9 cellular contexts compared by ENCODE assay signal in the genomic region with DNA sequence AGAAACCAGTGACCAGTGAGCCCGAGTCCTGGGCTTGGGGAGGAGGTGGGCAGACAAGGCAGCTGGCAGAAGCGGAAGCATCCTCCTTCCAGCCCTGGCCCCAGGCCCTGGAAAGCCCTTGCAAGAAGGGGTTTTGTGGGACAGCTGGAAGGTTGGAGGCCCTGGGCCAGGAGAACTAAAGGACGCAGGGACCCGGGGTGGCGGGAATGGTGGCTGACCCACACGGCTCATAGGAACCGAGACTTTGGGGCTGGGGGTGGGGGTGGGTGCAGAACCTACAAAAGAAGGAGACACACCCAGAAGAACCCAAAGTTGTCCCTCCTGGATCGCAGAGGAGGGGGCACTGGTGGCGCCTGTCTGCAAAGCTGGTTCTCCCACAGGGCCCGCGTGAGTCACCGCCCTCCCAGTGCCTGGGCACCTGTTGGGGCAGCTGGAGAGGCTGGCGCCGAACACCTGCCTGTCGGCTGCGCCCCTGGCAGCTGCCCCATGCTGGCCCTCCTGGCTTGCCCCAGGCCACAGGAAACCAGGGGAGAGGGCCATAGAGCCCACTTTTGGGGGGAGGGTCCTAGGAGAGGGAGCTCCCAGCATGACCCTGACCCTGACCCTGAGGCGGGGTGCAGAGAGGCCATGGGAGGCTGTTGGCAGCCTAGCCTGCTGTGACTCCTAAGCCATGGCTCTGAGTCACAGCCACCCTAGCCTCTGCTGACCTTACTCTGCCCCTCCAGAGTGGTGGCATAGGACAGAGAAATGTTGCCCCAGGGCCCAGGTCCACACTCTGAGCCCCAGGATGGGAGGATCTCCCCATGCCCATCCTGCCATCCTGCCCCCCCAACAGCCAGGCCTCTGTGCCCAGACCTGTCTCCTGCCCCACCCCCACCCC. TPM values are rescaled to one million over a fixed set of nuclear protein-coding genes. Genes with fewer than 3 reads are reported as not detected.
DNase-seq lines count a peak whose midpoint lies in the region; ATAC-seq, FAIRE-seq and TF ChIP-seq lines count a peak whose summit lies in the region.
"Had no signal": no experiment of that assay in that cellular context is flagged by ENCODE, and none has a peak within 500 bp of the region (broad histone marks: within the 10 kb centered on the region; RNA-seq: fewer than 3 reads in every experiment).

No MANE protein-coding gene starts in this region.

- H3K27ac ChIP-seq in coronary artery (peak overlapping the region; percentile 92 to 97), pancreas (peak overlapping the region; percentile 64 to 90 (median 74))

- H3K4me3 ChIP-seq in coronary artery (peak overlapping the region; percentile 69), pancreas (peak overlapping the region; percentile 28 to 56 (median 46)), HAP-1 (no peak overlapping the region)

- no peaks in the 10 kb centered on the region for H3K27me3 ChIP-seq in pancreas
- H3K27me3 ChIP-seq in HAP-1 (ENCODE audit: low read depth) = no peaks in the 10 kb centered on the region

- H3K36me3 ChIP-seq in pancreas (peaks cover 0 to 34% (median 16%) of the 10 kb centered on the region in 3 donors), HAP-1 (replicated peaks) (peaks cover 29% of the 10 kb centered on the region)

- H3K9me3 ChIP-seq in pancreas (no peaks in the 10 kb centered on the region), HAP-1 (no peaks in the 10 kb centered on the region)

- intact Hi-C loops in pancreas (cut with DNase I) = no loop called here

- 36 to 43% methylated on average over 16 to 17 of the region's 17 CpGs for WGBS in pancreas, 2 donors

- H3K4me1 ChIP-seq in pancreas (peaks cover 0 to 13% (median 0%) of the 10 kb centered on the region in 3 donors), HAP-1 (peaks cover 10% of the 10 kb centered on the region)

- ATAC-seq in pancreas = peak; percentile 71 to 74 (median 72)
- ATAC-seq in HG02571 (IDR thresholded peaks at IDR 0.05; ENCODE audit: unreplicated experiment) = no peak
- ATAC-seq in HG03135 (IDR thresholded peaks at IDR 0.05; ENCODE audit: unreplicated experiment) = no peak

- in situ Hi-C loops in HAP-1 (cut with MboI; ENCODE audit: low sequenced_read_pairs) = no loop called here

- no peak for FAIRE-seq in pancreas (lab: Jason Lieb, UNC)

- TF ChIP-seq CTCF in coronary artery (IDR thresholded peaks at IDR 0.05) (no peak), pancreas (IDR thresholded peaks at IDR 0.05) (no peak)

- peak; percentile 51 for DNase-seq in DMS 273 treated with DMSO at 0.1 percent for 48 hours (lab: John Stamatoyannopoulos, UW)
- peak; percentile 27 for DNase-seq in NCI-H2171 (lab: John Stamatoyannopoulos, UW)
- no peak for DNase-seq in coronary artery (ENCODE audit: low spot score)
- DNase-seq in pancreas = peak; percentile 79 to 95 (median 88)
- DNase-seq in NOMO-1 treated with DMSO at 0.1 percent for 48 hours (lab: John Stamatoyannopoulos, UW; ENCODE audit: unreplicated experiment) = no peak
- no peak for DNase-seq in HAP-1 (ENCODE audit: low spot score in 2 of 2)

RNA-seq across cellular contexts. Expression of a gene that starts 0.8 kb away (rescaled TPM):
- total RNA-seq in pancreas = 10 to 100 TPM; 27.0 to 74.7 (median 37.7) TPM
- polyA plus RNA-seq in pancreas = 100 to 1,000 TPM; 147 to 293 TPM

RNA-seq across cellular contexts. Expression of a gene that starts 11.1 kb away (rescaled TPM):
- 10 to 100 TPM; 14.3 to 23.0 (median 18.6) TPM for total RNA-seq in pancreas
- 10 to 100 TPM; 14.2 to 39.8 TPM for polyA plus RNA-seq in pancreas

RNA-seq across cellular contexts. Expression of a gene that starts 12.5 kb away (rescaled TPM):
- total RNA-seq in pancreas = 10 to 100 TPM; 18.7 to 38.2 (median 28.0) TPM
- 10 to 100 TPM; 25.1 to 42.5 TPM for polyA plus RNA-seq in pancreas

RNA-seq across cellular contexts. Expression of a gene that starts 33.6 kb away (rescaled TPM):
- under 1 TPM in 1 of 6 donors, not detected in 5; 0.08 TPM for total RNA-seq in pancreas
- polyA plus RNA-seq in pancreas = under 1 TPM in 1 of 2 donors, not detected in 1; 0.08 TPM

RNA-seq across cellular contexts. Expression of a gene that starts 48.3 kb away (rescaled TPM):
- total RNA-seq in pancreas = not detected
- not detected for polyA plus RNA-seq in pancreas
- total RNA-seq: renal cortical epithelial cell had no signal

Comparison
In these comparisons a context has a peak if more than half of its experiments do, and no peak if none do; other contexts are left out.
1. DNase-seq: peak in DMS 273 treated with DMSO at 0.1 percent for 48 hours (single experiment), NCI-H2171 (single experiment) and pancreas (6 of 6); none in coronary artery (single experiment), NOMO-1 treated with DMSO at 0.1 percent for 48 hours (single experiment) and HAP-1 (0 of 2).
2. ATAC-seq: peak in pancreas (4 of 4); none in HG02571 (single experiment) and HG03135 (single experiment).